ENCODE assay signal across 8 cellular contexts in the genomic region with DNA sequence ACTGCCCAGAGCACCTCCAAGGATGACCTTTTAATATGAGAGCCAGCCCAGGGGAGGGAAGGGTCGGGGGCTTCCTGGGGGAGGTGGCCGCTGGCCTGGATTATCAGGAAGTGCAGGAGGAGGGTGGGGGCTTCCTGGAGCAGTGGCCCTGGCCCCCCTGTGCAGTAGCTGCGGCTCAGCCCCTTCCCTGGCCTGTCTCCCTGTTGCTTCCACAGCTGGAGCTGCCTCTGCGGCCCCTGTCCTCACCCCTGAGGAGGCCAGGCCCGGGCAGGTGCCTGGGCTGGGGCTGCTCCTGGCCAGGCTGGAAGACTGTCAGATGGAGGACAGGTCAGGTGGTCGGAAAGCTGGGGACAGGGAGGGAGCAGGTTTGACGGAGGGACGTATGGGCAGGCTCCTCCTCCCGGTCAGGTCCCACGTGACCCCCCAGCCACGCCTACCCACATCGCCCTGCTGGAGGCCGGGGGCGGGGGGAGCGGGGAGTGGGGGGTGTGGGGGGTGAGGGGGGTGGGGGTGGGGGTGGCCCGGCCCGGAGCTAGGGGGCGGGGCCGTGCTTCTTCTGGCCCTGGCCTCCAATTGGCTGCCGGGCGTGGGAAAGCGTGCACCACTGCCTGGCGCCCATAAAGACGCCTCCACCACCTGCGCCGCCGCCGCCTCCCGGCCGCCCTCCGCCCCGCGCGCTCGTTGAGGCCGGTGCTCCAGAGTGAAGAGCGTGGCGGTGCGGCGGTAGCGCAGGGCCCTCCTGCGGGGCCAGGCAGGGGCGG. TPM values are rescaled to one million over a fixed set of nuclear protein-coding genes. Genes with fewer than 3 reads are reported as not detected.
DNase-seq lines count a peak whose midpoint lies in the region; ATAC-seq and TF ChIP-seq lines count a peak whose summit lies in the region.

No MANE protein-coding gene starts in this region.

- H3K36me3 ChIP-seq in KMS-11 (ENCODE audit: insufficient read depth) = no peaks in the 10 kb centered on the region
- H3K36me3 ChIP-seq in testis (ENCODE audit: low read depth, missing control alignments) = no peaks in the 10 kb centered on the region

- H4K20me1 ChIP-seq in KMS-11 (ENCODE audit: insufficient read depth) = no peaks in the 10 kb centered on the region

- no peaks in the 10 kb centered on the region for H3K79me2 ChIP-seq in KMS-11 (ENCODE audit: insufficient read depth, low read depth)

- H3K27ac ChIP-seq in KMS-11 (peak overlapping the region; percentile 72), testis (peak overlapping the region; percentile 68 to 95)

- peak; percentile 93 for DNase-seq in DMS114 treated with DMSO at 0.1 percent for 48 hours (lab: John Stamatoyannopoulos, UW; ENCODE audit: unreplicated experiment)
- peak; percentile 76 for DNase-seq in activated gamma-delta T cell treated with anti-CD3 and anti-CD28 coated beads, Interleukin-2, amount 50 U/mL, for 16 hours (ENCODE audit: low read depth)
- DNase-seq in foreskin melanocyte = peak; percentile 74
- peak; percentile 62 for DNase-seq in omental fat pad (ENCODE audit: low spot score)
- peak; percentile 90 for DNase-seq in testis

- peak; percentile 30 for ATAC-seq in GM21529 (IDR thresholded peaks at IDR 0.05; ENCODE audit: unreplicated experiment)
- peak; percentile 45 for ATAC-seq in omental fat pad (ENCODE audit: low FRiP score)

- H3K27me3 ChIP-seq in KMS-11 (ENCODE audit: insufficient read depth, low read depth) = no peaks in the 10 kb centered on the region
- no peaks in the 10 kb centered on the region for H3K27me3 ChIP-seq in testis

- H3K4me1 ChIP-seq in KMS-11 (ENCODE audit: low read depth, poor library complexity, severe bottlenecking) (peaks cover 36% of the 10 kb centered on the region), testis (peaks cover 56% of the 10 kb centered on the region)

- H3K9me3 ChIP-seq in testis = no peaks in the 10 kb centered on the region

- TF ChIP-seq POLR2A in Raji (IDR thresholded peaks at IDR 0.05; ENCODE audit: insufficient read depth, low read depth, low read length) (peak; percentile 95), testis (IDR thresholded peaks at IDR 0.05) (no peak)

- no peak overlapping the region for H3K4me3 ChIP-seq in KMS-11 (IDR thresholded peaks at IDR 0.05; ENCODE audit: insufficient read depth, low read depth, low read length)
- H3K4me3 ChIP-seq in testis = peak overlapping the region; percentile 50 to 61

- 5 to 7% methylated on average over 4 to 36 of the region's 43 CpGs for WGBS in testis, 2 donors

- peak overlapping the region; percentile 76 for H3K9ac ChIP-seq in KMS-11

- no peak for TF ChIP-seq CTCF in KMS-11 (conservative IDR thresholded peaks at IDR 0.05; ENCODE audit: low read depth, low read length)
- no peak for TF ChIP-seq CTCF in omental fat pad (IDR thresholded peaks at IDR 0.05)
- no peak for TF ChIP-seq CTCF in testis (IDR thresholded peaks at IDR 0.05)

- peak overlapping the region; percentile 99 for H3K4me2 ChIP-seq in KMS-11

- intact Hi-C loops in testis (cut with DNase I; ENCODE audit: low total_unique reads) = loop anchor here (5.0 kb wide), 1 partner anchor 134 kb away; a partner anchor contains a TSS

- H2AFZ ChIP-seq in KMS-11 (ENCODE audit: low read depth) = peak overlapping the region; percentile 86

RNA-seq across cellular contexts. Expression of a gene that starts 10.2 kb away (rescaled TPM):
- total RNA-seq in omental fat pad (100 to 1,000 TPM in 1 of 4 donors, 10 to 100 TPM in 3; 26.6 to 108 (median 41.5) TPM), testis (10 to 100 TPM; 39.0 to 45.1 TPM)
- polyA plus RNA-seq in testis (ENCODE audit: insufficient read depth, low read depth, low replicate concordance) = 26.0 TPM

RNA-seq across cellular contexts. Expression of a gene that starts 15.9 kb away (rescaled TPM):
- total RNA-seq in omental fat pad (not detected), testis (1 to 10 TPM; 2.8 to 4.2 TPM)
- polyA plus RNA-seq in testis (ENCODE audit: insufficient read depth, low read depth, low replicate concordance) = 1.1 TPM

RNA-seq across cellular contexts. Expression of a gene that starts 19.5 kb away (rescaled TPM):
- total RNA-seq in omental fat pad (10 to 100 TPM; 15.1 to 38.1 (median 27.4) TPM), testis (10 to 100 TPM; 65.9 to 84.7 TPM)
- 23.2 TPM for polyA plus RNA-seq in testis (ENCODE audit: insufficient read depth, low read depth, low replicate concordance)

RNA-seq across cellular contexts. Expression of a gene that starts 40.6 kb away (rescaled TPM):
- total RNA-seq in omental fat pad (10 to 100 TPM in 2 of 4 donors, 1 to 10 TPM in 2; 7.1 to 19.2 (median 8.8) TPM), testis (10 to 100 TPM; 20.9 to 25.1 TPM)
- polyA plus RNA-seq in testis (ENCODE audit: insufficient read depth, low read depth, low replicate concordance) = 16.5 TPM
